9 cellular contexts compared by ENCODE assay signal in the genomic region with DNA sequence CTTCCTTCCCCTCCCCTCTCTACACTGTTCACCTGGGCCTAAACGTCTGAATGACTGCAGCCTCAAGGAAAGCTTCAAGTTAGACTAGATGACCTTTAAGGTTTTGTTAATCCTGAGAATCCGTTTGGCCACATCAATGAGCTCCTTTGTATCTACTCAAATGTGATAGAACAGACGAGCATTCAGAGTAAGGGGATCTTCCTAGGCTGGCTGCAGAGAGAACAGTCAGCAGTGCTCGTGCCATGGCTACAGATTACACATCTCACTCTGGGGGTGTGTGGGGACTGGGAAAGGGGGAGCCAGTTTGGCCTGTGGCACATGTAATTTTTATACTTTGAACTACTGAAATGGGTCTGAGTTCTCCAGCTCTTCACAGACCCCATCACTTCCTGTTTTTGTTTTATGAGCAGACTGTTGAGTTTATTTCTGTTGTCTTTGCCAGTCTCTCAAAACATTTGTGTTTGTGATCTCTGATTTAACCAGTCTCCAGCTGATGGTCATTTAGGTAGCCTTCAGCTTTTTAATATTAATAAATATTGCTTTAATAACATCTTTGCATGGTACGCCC. TPM values are rescaled to one million over a fixed set of nuclear protein-coding genes. Genes with fewer than 3 reads are reported as not detected.
DNase-seq lines count a peak whose midpoint lies in the region; ATAC-seq and TF ChIP-seq lines count a peak whose summit lies in the region.
"Had no signal": no experiment of that assay in that cellular context is flagged by ENCODE, and none has a peak within 500 bp of the region (broad histone marks: within the 10 kb centered on the region; RNA-seq: fewer than 3 reads in every experiment).

No MANE protein-coding gene starts in this region.

- H3K9me3 ChIP-seq in osteoblast (ENCODE audit: low read depth, low read length): no peaks in the 10 kb centered on the region
- H3K9me3 ChIP-seq: psoas muscle had no signal

- H3K27me3 ChIP-seq in osteoblast (ENCODE audit: insufficient read depth, low read length): no peaks in the 10 kb centered on the region

- ATAC-seq in activated T-cell treated with anti-CD3 and anti-CD28 coated beads, Interleukin-2, amount 50 U/mL, for 72 hours (replicated peaks in 1 of 2): peak; percentile 85 to 86
- ATAC-seq in memory B cell (ENCODE audit: low read depth): no peak
- no peak for ATAC-seq in HG03175 (IDR thresholded peaks at IDR 0.05; ENCODE audit: unreplicated experiment)
- ATAC-seq in HG02981 (IDR thresholded peaks at IDR 0.05; ENCODE audit: unreplicated experiment): no peak
- ATAC-seq: psoas muscle had no signal

- H3K4me1 Mint-ChIP-seq in activated T-cell treated with anti-CD3 and anti-CD28 coated beads, Interleukin-2, amount 50 U/mL, for 72 hours (ENCODE audit: low read depth): peaks cover 64% of the 10 kb centered on the region
- peaks cover 43% of the 10 kb centered on the region for H3K4me1 Mint-ChIP-seq in memory B cell

- H3K9me3 Mint-ChIP-seq in activated T-cell treated with anti-CD3 and anti-CD28 coated beads, Interleukin-2, amount 50 U/mL, for 72 hours: no peaks in the 10 kb centered on the region
- H3K9me3 Mint-ChIP-seq in memory B cell: no peaks in the 10 kb centered on the region

- TF ChIP-seq CTCF in osteoblast (IDR thresholded peaks at IDR 0.05; ENCODE audit: extremely low read depth, low read depth, low read length): no peak

- H3K36me3 ChIP-seq in osteoblast (ENCODE audit: insufficient read depth, low read length): no peaks in the 10 kb centered on the region

- H3K79me2 ChIP-seq in osteoblast (ENCODE audit: insufficient read depth, low read length): peaks cover 23% of the 10 kb centered on the region

- no peak overlapping the region for H3K4me3 ChIP-seq in osteoblast (ENCODE audit: insufficient read depth, low read length)
- H3K4me3 ChIP-seq: psoas muscle had no signal

- peak; percentile 8 for DNase-seq in CD1c-positive myeloid dendritic cell (ENCODE audit: extremely low spot score)
- peak; percentile 50 for DNase-seq in KBM-7
- peak; percentile 41 to 49 for DNase-seq in activated T-cell treated with anti-CD3 and anti-CD28 coated beads, Interleukin-2, amount 50 U/mL, for 72 hours
- DNase-seq in memory B cell (ENCODE audit: low spot score in 2 of 2): no peak
- DNase-seq in osteoblast (ENCODE audit: insufficient read length, low spot score, missing footprints): no peak
- DNase-seq in NCI-H2227 treated with DMSO at 0.1 percent for 48 hours (lab: John Stamatoyannopoulos, UW): no peak
- DNase-seq: psoas muscle had no signal

- H3K36me3 Mint-ChIP-seq in activated T-cell treated with anti-CD3 and anti-CD28 coated beads, Interleukin-2, amount 50 U/mL, for 72 hours (ENCODE audit: insufficient read depth in 2 of 2): peaks cover 6 to 24% of the 10 kb centered on the region in 2 donors
- peaks cover 14% of the 10 kb centered on the region for H3K36me3 Mint-ChIP-seq in memory B cell

- no peak overlapping the region for H3K4me2 ChIP-seq in osteoblast (ENCODE audit: insufficient read depth, low read length)

- no peaks in the 10 kb centered on the region for H4K20me1 ChIP-seq in osteoblast (ENCODE audit: insufficient read depth, low read length)

- peak overlapping the region; percentile 65 to 72 for H3K4me3 Mint-ChIP-seq in activated T-cell treated with anti-CD3 and anti-CD28 coated beads, Interleukin-2, amount 50 U/mL, for 72 hours
- peak overlapping the region; percentile 60 for H3K4me3 Mint-ChIP-seq in memory B cell

- no peak overlapping the region for H2AFZ ChIP-seq in osteoblast (ENCODE audit: low read length)

- no peak overlapping the region for H3K27ac ChIP-seq in osteoblast (ENCODE audit: low read depth, low read length)
- H3K27ac ChIP-seq: psoas muscle had no signal

- in situ Hi-C loops in KBM-7 (cut with MboI; ENCODE audit: low pct_unique_long_range_greater_than_20kb, low sequenced_read_pairs): no loop called here

- H3K27ac Mint-ChIP-seq in activated T-cell treated with anti-CD3 and anti-CD28 coated beads, Interleukin-2, amount 50 U/mL, for 72 hours: peak overlapping the region; percentile 56
- peak overlapping the region; percentile 96 for H3K27ac Mint-ChIP-seq in memory B cell

- peaks cover 37% of the 10 kb centered on the region for H3K4me1 ChIP-seq in osteoblast (ENCODE audit: insufficient read depth, low read length)

- no peaks in the 10 kb centered on the region for H3K27me3 Mint-ChIP-seq in activated T-cell treated with anti-CD3 and anti-CD28 coated beads, Interleukin-2, amount 50 U/mL, for 72 hours (ENCODE audit: low read depth)
- no peaks in the 10 kb centered on the region for H3K27me3 Mint-ChIP-seq in memory B cell

RNA-seq across cellular contexts. Expression of a gene that starts 50.9 kb away (rescaled TPM):
- total RNA-seq in activated T-cell treated with anti-CD3 and anti-CD28 coated beads, Interleukin-2, amount 50 U/mL, for 72 hours: under 1 TPM; 0.23 to 0.58 TPM
- 0.59 and 1.1 TPM in 2 replicates for total RNA-seq in osteoblast
- total RNA-seq: psoas muscle had no signal

Comparison
In these comparisons a context has a peak if more than half of its experiments do, and no peak if none do; other contexts are left out.
1. DNase-seq: peak in CD1c-positive myeloid dendritic cell (single experiment), KBM-7 (single experiment) and activated T-cell treated with anti-CD3 and anti-CD28 coated beads, Interleukin-2, amount 50 U/mL, for 72 hours (2 of 2); none in memory B cell (0 of 2), osteoblast (single experiment) and NCI-H2227 treated with DMSO at 0.1 percent for 48 hours (single experiment).
2. ATAC-seq: peak in activated T-cell treated with anti-CD3 and anti-CD28 coated beads, Interleukin-2, amount 50 U/mL, for 72 hours (2 of 2); none in memory B cell (single experiment), HG03175 (single experiment) and HG02981 (single experiment).